ENCODE assay signal across 12 cellular contexts in the genomic region with DNA sequence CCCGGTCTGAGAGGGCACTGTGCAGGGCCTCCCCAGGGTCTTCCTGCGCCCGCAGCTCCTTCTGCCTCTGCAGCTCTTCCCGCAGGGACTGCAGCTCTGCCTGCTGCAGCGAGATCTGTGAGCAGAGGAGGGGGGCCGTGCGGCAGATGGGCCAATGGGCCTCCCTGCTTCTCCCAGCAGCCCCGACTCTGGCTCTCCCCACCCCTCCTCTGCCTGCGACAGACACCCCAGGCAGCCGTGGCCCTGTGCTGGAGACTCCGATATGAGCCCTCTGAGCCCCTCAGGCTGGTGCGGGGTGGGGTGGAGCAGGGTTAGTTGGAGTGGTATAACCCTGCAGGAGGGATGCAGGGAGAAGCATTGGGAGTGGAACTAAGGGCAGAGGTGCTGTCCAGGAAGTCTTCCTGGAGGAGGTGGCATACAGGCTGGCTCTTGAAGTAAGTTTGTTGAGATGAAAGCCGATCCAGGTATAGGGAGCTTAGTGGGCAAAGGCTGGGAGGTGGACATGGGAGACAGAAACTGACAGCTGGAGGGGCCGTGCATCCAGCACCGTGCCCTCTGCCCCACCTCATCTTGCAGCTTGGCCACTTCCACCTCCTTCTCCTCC. TPM values are rescaled to one million over a fixed set of nuclear protein-coding genes. Genes with fewer than 3 reads are reported as not detected.
DNase-seq lines count a peak whose midpoint lies in the region; ATAC-seq and TF ChIP-seq lines count a peak whose summit lies in the region.
"Had no signal": no experiment of that assay in that cellular context is flagged by ENCODE, and none has a peak within 500 bp of the region (broad histone marks: within the 10 kb centered on the region; RNA-seq: fewer than 3 reads in every experiment).

No MANE protein-coding gene starts in this region.

- no peak overlapping the region for H3K27ac Mint-ChIP-seq in activated CD8-positive, alpha-beta memory T cell treated with anti-CD3 and anti-CD28 coated beads, Interleukin-2, amount 10 ng/mL, durations not matched to agents 7 days and 5 days
- H3K27ac Mint-ChIP-seq in HFFc6 = no peak overlapping the region
- H3K27ac Mint-ChIP-seq in activated naive CD8-positive, alpha-beta T cell treated with anti-CD3 and anti-CD28 coated beads, Interleukin-2, amount 10 ng/mL, durations not matched to agents 7 days and 5 days = peak overlapping the region; percentile 68

- peaks cover 41% of the 10 kb centered on the region for H3K27me3 Mint-ChIP-seq in activated CD8-positive, alpha-beta memory T cell treated with anti-CD3 and anti-CD28 coated beads, Interleukin-2, amount 10 ng/mL, durations not matched to agents 7 days and 5 days
- H3K27me3 Mint-ChIP-seq in HFFc6 (ENCODE audit: insufficient read depth) = peaks cover 52% of the 10 kb centered on the region
- H3K27me3 Mint-ChIP-seq in activated naive CD8-positive, alpha-beta T cell treated with anti-CD3 and anti-CD28 coated beads, Interleukin-2, amount 10 ng/mL, durations not matched to agents 7 days and 5 days = peaks cover 22% of the 10 kb centered on the region

- POLR2A ChIA-PET in activated naive CD8-positive, alpha-beta T cell treated with anti-CD3 and anti-CD28 coated beads, Interleukin-2, amount 10 ng/mL, durations not matched to agents 7 days and 5 days (lab: Charles Lee) = interaction anchor here (0.5 to 7.0 kb wide), 13 partner anchors 9 to 141 kb away, joined by 3 to 105 read pairs (median 6); a partner anchor contains a TSS

- CTCF ChIA-PET in activated CD8-positive, alpha-beta memory T cell treated with anti-CD3 and anti-CD28 coated beads, Interleukin-2, amount 10 ng/mL, durations not matched to agents 7 days and 5 days (lab: Charles Lee) = interaction anchor here (0.6 to 17.9 kb wide), 27 partner anchors 8 to 161 kb away, joined by 3 to 370 read pairs (median 7); a partner anchor contains a TSS

- TF ChIP-seq CTCF in HFFc6 (IDR thresholded peaks at IDR 0.05) (no peak), psoas muscle (IDR thresholded peaks at IDR 0.05) (no peak)

- peaks cover 46% of the 10 kb centered on the region for H3K4me1 Mint-ChIP-seq in activated CD8-positive, alpha-beta memory T cell treated with anti-CD3 and anti-CD28 coated beads, Interleukin-2, amount 10 ng/mL, durations not matched to agents 7 days and 5 days
- peaks cover 12% of the 10 kb centered on the region for H3K4me1 Mint-ChIP-seq in HFFc6 (ENCODE audit: low read depth)
- peaks cover 26% of the 10 kb centered on the region for H3K4me1 Mint-ChIP-seq in activated naive CD8-positive, alpha-beta T cell treated with anti-CD3 and anti-CD28 coated beads, Interleukin-2, amount 10 ng/mL, durations not matched to agents 7 days and 5 days

- peak overlapping the region; percentile 65 for H3K4me3 Mint-ChIP-seq in activated CD8-positive, alpha-beta memory T cell treated with anti-CD3 and anti-CD28 coated beads, Interleukin-2, amount 10 ng/mL, durations not matched to agents 7 days and 5 days
- H3K4me3 Mint-ChIP-seq in HFFc6 = peak overlapping the region; percentile 15; the same call in 1 of the 2 replicates
- H3K4me3 Mint-ChIP-seq in activated naive CD8-positive, alpha-beta T cell treated with anti-CD3 and anti-CD28 coated beads, Interleukin-2, amount 10 ng/mL, durations not matched to agents 7 days and 5 days = peak overlapping the region; percentile 81

- peaks cover 18% of the 10 kb centered on the region for H3K4me1 ChIP-seq in psoas muscle

- DNase-seq in activated CD8-positive, alpha-beta memory T cell treated with anti-CD3 and anti-CD28 coated beads, Interleukin-2, amount 10 ng/mL, durations not matched to agents 7 days and 5 days = no peak
- DNase-seq in activated CD8-positive, alpha-beta memory T cell treated with anti-CD3 and anti-CD28 coated beads, Interleukin-2, amount 50 U/mL, for 48 hours = no peak
- DNase-seq in HFFc6 = no peak
- peak; percentile 56 for DNase-seq in activated naive CD8-positive, alpha-beta T cell treated with anti-CD3 and anti-CD28 coated beads, Interleukin-2, amount 10 ng/mL, durations not matched to agents 7 days and 5 days
- DNase-seq in psoas muscle = no peak
- DNase-seq in left lobe of liver (ENCODE audit: low spot score) = no peak
- DNase-seq in AG20443 (ENCODE audit: low spot score) = no peak

- peaks cover 0 to 25% of the 10 kb centered on the region in 2 donors for H3K36me3 ChIP-seq in psoas muscle (ENCODE audit: insufficient read depth in 1 of 2, low read depth in 1 of 2)
- H3K36me3 ChIP-seq: prostate gland had no signal

- no peak for ATAC-seq in activated CD8-positive, alpha-beta memory T cell treated with anti-CD3 and anti-CD28 coated beads, Interleukin-2, amount 10 ng/mL, durations not matched to agents 7 days and 5 days
- ATAC-seq in activated naive CD8-positive, alpha-beta T cell treated with anti-CD3 and anti-CD28 coated beads, Interleukin-2, amount 10 ng/mL, durations not matched to agents 7 days and 5 days (ENCODE audit: low read depth) = no peak
- ATAC-seq in psoas muscle (no peak), HG03045 (IDR thresholded peaks at IDR 0.05; ENCODE audit: unreplicated experiment) (no peak), left lobe of liver (no peak)

- H3K27me3 ChIP-seq in psoas muscle (ENCODE audit: insufficient read depth in 3 of 3, low read length in 2 of 3) = peaks cover 0 to 44% (median 18%) of the 10 kb centered on the region in 3 donors

- peaks cover 12% of the 10 kb centered on the region for H3K36me3 Mint-ChIP-seq in activated CD8-positive, alpha-beta memory T cell treated with anti-CD3 and anti-CD28 coated beads, Interleukin-2, amount 10 ng/mL, durations not matched to agents 7 days and 5 days
- peaks cover 18% of the 10 kb centered on the region for H3K36me3 Mint-ChIP-seq in HFFc6 (ENCODE audit: low read depth)
- peaks cover 10% of the 10 kb centered on the region for H3K36me3 Mint-ChIP-seq in activated naive CD8-positive, alpha-beta T cell treated with anti-CD3 and anti-CD28 coated beads, Interleukin-2, amount 10 ng/mL, durations not matched to agents 7 days and 5 days

- 21 to 28% (median 22%) methylated on average over 12 to 15 of the region's 15 CpGs for WGBS in psoas muscle, 3 donors

- H3K9me3 ChIP-seq in psoas muscle = no peaks in the 10 kb centered on the region
- H3K9me3 ChIP-seq: gastrocnemius medialis, prostate gland, tibial nerve had no signal

- H3K27ac ChIP-seq in psoas muscle = no peak overlapping the region
- H3K27ac ChIP-seq: tibial nerve had no signal

- no peaks in the 10 kb centered on the region for H3K9me3 Mint-ChIP-seq in activated CD8-positive, alpha-beta memory T cell treated with anti-CD3 and anti-CD28 coated beads, Interleukin-2, amount 10 ng/mL, durations not matched to agents 7 days and 5 days (ENCODE audit: low read depth)
- peaks cover 6% of the 10 kb centered on the region for H3K9me3 Mint-ChIP-seq in HFFc6
- H3K9me3 Mint-ChIP-seq in activated naive CD8-positive, alpha-beta T cell treated with anti-CD3 and anti-CD28 coated beads, Interleukin-2, amount 10 ng/mL, durations not matched to agents 7 days and 5 days = no peaks in the 10 kb centered on the region

- intact Hi-C loops in psoas muscle (cut with DNase I) = no loop called here

- H3K4me3 ChIP-seq in psoas muscle = peak overlapping the region; percentile 28
- H3K4me3 ChIP-seq: gastrocnemius medialis, GM12878, prostate gland, tibial nerve had no signal

RNA-seq across cellular contexts. Expression of a gene that starts 5.0 kb away (rescaled TPM):
- 10 to 100 TPM; 45.6 to 51.5 TPM for total RNA-seq in activated CD8-positive, alpha-beta memory T cell treated with anti-CD3 and anti-CD28 coated beads, Interleukin-2, amount 10 ng/mL, durations not matched to agents 7 days and 5 days
- 10 to 100 TPM; 18.2 to 21.6 (median 19.9) TPM for total RNA-seq in HFFc6 (2021; fragmentation: NEBNext Ultra II Directional; extraction: Animal tissue kit (Norgen Biotek cat#: 25700))
- 10 to 100 TPM; 36.3 to 36.9 TPM for total RNA-seq in activated naive CD8-positive, alpha-beta T cell treated with anti-CD3 and anti-CD28 coated beads, Interleukin-2, amount 10 ng/mL, durations not matched to agents 7 days and 5 days
- total RNA-seq in psoas muscle (10 to 100 TPM; 17.0 to 34.4 (median 25.8) TPM), left lobe of liver (9.6 TPM)
- polyA plus RNA-seq in psoas muscle = 10 to 100 TPM; 26.9 to 72.2 (median 39.8) TPM

RNA-seq across cellular contexts. Expression of a gene that starts 5.1 kb away (rescaled TPM):
- 10 to 100 TPM; 31.8 to 34.3 TPM for total RNA-seq in activated CD8-positive, alpha-beta memory T cell treated with anti-CD3 and anti-CD28 coated beads, Interleukin-2, amount 10 ng/mL, durations not matched to agents 7 days and 5 days
- total RNA-seq in HFFc6 (2021; fragmentation: NEBNext Ultra II Directional; extraction: Animal tissue kit (Norgen Biotek cat#: 25700)) = 10 to 100 TPM; 54.6 to 90.3 (median 83.2) TPM
- 10 to 100 TPM; 38.1 to 42.6 TPM for total RNA-seq in activated naive CD8-positive, alpha-beta T cell treated with anti-CD3 and anti-CD28 coated beads, Interleukin-2, amount 10 ng/mL, durations not matched to agents 7 days and 5 days
- total RNA-seq in psoas muscle = 100 to 1,000 TPM in 2 of 4 donors, 10 to 100 TPM in 2; 65.1 to 258 (median 129) TPM
- 100 to 1,000 TPM; 131 to 233 (median 216) TPM for polyA plus RNA-seq in psoas muscle
- 11.2 TPM for total RNA-seq in left lobe of liver

RNA-seq across cellular contexts. Expression of a gene that starts 7.9 kb away (rescaled TPM):
- under 1 TPM in 1 of 2 experiments, not detected in 1; 0.50 TPM for total RNA-seq in activated CD8-positive, alpha-beta memory T cell treated with anti-CD3 and anti-CD28 coated beads, Interleukin-2, amount 10 ng/mL, durations not matched to agents 7 days and 5 days
- not detected for total RNA-seq in HFFc6 (2021; fragmentation: NEBNext Ultra II Directional; extraction: Animal tissue kit (Norgen Biotek cat#: 25700))
- total RNA-seq in activated naive CD8-positive, alpha-beta T cell treated with anti-CD3 and anti-CD28 coated beads, Interleukin-2, amount 10 ng/mL, durations not matched to agents 7 days and 5 days = 1 to 10 TPM; 1.6 TPM
- total RNA-seq in psoas muscle = not detected
- under 1 TPM in 2 of 3 donors, not detected in 1; 0.01 to 0.18 TPM for polyA plus RNA-seq in psoas muscle
- total RNA-seq in left lobe of liver = 0.58 TPM
- total RNA-seq: GM12878, tibial nerve had no signal
- polyA plus RNA-seq: GM12878 had no signal

RNA-seq across cellular contexts. Expression of a gene that starts 8.7 kb away (rescaled TPM):
- total RNA-seq in activated CD8-positive, alpha-beta memory T cell treated with anti-CD3 and anti-CD28 coated beads, Interleukin-2, amount 10 ng/mL, durations not matched to agents 7 days and 5 days = 1 to 10 TPM; 5.5 to 5.9 TPM
- total RNA-seq in HFFc6 (2021; fragmentation: NEBNext Ultra II Directional; extraction: Animal tissue kit (Norgen Biotek cat#: 25700)) = 100 to 1,000 TPM; 392 to 451 (median 429) TPM
- 1 to 10 TPM; 2.9 TPM for total RNA-seq in activated naive CD8-positive, alpha-beta T cell treated with anti-CD3 and anti-CD28 coated beads, Interleukin-2, amount 10 ng/mL, durations not matched to agents 7 days and 5 days
- total RNA-seq in psoas muscle (100 to 1,000 TPM; 139 to 181 (median 156) TPM), left lobe of liver (4.3 TPM)
- polyA plus RNA-seq in psoas muscle = 100 to 1,000 TPM in 2 of 3 donors, 10 to 100 TPM in 1; 69.5 to 889 (median 227) TPM

RNA-seq across cellular contexts. Expression of a gene that starts 10.8 kb away (rescaled TPM):
- total RNA-seq in activated CD8-positive, alpha-beta memory T cell treated with anti-CD3 and anti-CD28 coated beads, Interleukin-2, amount 10 ng/mL, durations not matched to agents 7 days and 5 days = not detected
- total RNA-seq in HFFc6 (2021; fragmentation: NEBNext Ultra II Directional; extraction: Animal tissue kit (Norgen Biotek cat#: 25700)) = under 1 TPM in 1 of 6 experiments, not detected in 5; 0.21 TPM
- not detected for total RNA-seq in activated naive CD8-positive, alpha-beta T cell treated with anti-CD3 and anti-CD28 coated beads, Interleukin-2, amount 10 ng/mL, durations not matched to agents 7 days and 5 days
- not detected for total RNA-seq in psoas muscle
- polyA plus RNA-seq in psoas muscle = 1 to 10 TPM in 1 of 3 donors, under 1 TPM in 2; 0.05 to 5.5 (median 0.45) TPM
- total RNA-seq in left lobe of liver = 0.96 TPM
- total RNA-seq: tibial nerve had no signal

Comparison
In these comparisons a context has a peak if more than half of its experiments do, and no peak if none do; other contexts are left out.
1. H3K4me3 Mint-ChIP-seq: peak in every context shown above with its lines; median percentile 81 in activated naive CD8-positive, alpha-beta T cell treated with anti-CD3 and anti-CD28 coated beads, Interleukin-2, amount 10 ng/mL, durations not matched to agents 7 days and 5 days; 65 in activated CD8-positive, alpha-beta memory T cell treated with anti-CD3 and anti-CD28 coated beads, Interleukin-2, amount 10 ng/mL, durations not matched to agents 7 days and 5 days; 15 in HFFc6.